In genomic region chr1:30162565-30162964, GRCh38 we compare ENCODE assay signal across 34 cellular contexts.
"Had no signal": no experiment of that assay in that cellular context is flagged by ENCODE, and none has a peak within 500 bp of the region (broad histone marks: within the 10 kb centered on the region; RNA-seq: fewer than 3 reads in every experiment).

No MANE protein-coding gene starts in this region.

- H3K4me3 ChIP-seq: adrenal gland, body of pancreas, breast epithelium had no signal

- H3K9me3 ChIP-seq: adrenal gland, body of pancreas, breast epithelium had no signal

- DNase-seq: activated B cell treated with CpG ODN at 0.5 μM for 24 hours; activated CD4-positive, alpha-beta memory T cell treated with anti-CD3 and anti-CD28 coated beads for 36 hours; activated CD4-positive, alpha-beta T cell treated with anti-CD3 and anti-CD28 coated beads for 4 hours; activated CD4-positive, alpha-beta T cell treated with anti-CD3 and anti-CD28 coated beads, Interleukin-2, amount 10 ng/mL, durations not matched to agents 24 days and 14 days; activated CD4-positive, alpha-beta T cell treated with anti-CD3 and anti-CD28 coated beads, Interleukin-2, amount 50 U/mL, for 1 hour; activated CD4-positive, alpha-beta T cell treated with anti-CD3 and anti-CD28 coated beads, Interleukin-2, amount 50 U/mL, for 4 hours; activated CD4-positive, CD25-positive, alpha-beta regulatory T cell treated with anti-CD3 and anti-CD28 coated beads, Interleukin-2, amount 50 U/mL, for 72 hours; activated CD8-positive, alpha-beta memory T cell treated with anti-CD3 and anti-CD28 coated beads, Interleukin-2, amount 50 U/mL, for 4 hours; activated CD8-positive, alpha-beta T cell treated with anti-CD3 and anti-CD28 coated beads for 36 hours; activated effector memory CD4-positive, alpha-beta T cell treated with anti-CD3 and anti-CD28 coated beads, Interleukin-2, amount 50 U/mL, for 16 hours; activated gamma-delta T cell treated with Interleukin-2 at 50 U/mL for 16 hours; activated naive CD4-positive, alpha-beta T cell; activated naive CD4-positive, alpha-beta T cell treated with anti-CD3 and anti-CD28 coated beads for 36 hours; activated naive CD4-positive, alpha-beta T cell treated with anti-CD3 and anti-CD28 coated beads, Interleukin-2, amount 50 U/mL, for 16 hours; activated naive CD8-positive, alpha-beta T cell treated with anti-CD3 and anti-CD28 coated beads for 36 hours; activated T-cell treated with anti-CD3 and anti-CD28 coated beads for 4 hours; activated T-cell treated with anti-CD3 and anti-CD28 coated beads, Interleukin-2, amount 50 U/mL, for 1 hour; activated T-cell treated with anti-CD3 and anti-CD28 coated beads, Interleukin-2, amount 50 U/mL, for 4 hours; activated T-cell treated with anti-CD3 and anti-CD28 coated beads, Interleukin-2, amount 50 U/mL, for 72 hours; adrenal gland; amniotic stem cell; aorta; body of pancreas; brain microvascular endothelial cell; central memory CD4-positive, alpha-beta T cell; T-helper 1 cell; T-helper 2 cell; T-helper 9 cell had no signal

- FAIRE-seq: astrocyte, TTC549 had no signal

- H3K36me3 ChIP-seq: adrenal gland, brain microvascular endothelial cell, breast epithelium had no signal

- ATAC-seq: activated CD8-positive, alpha-beta T cell treated with anti-CD3 and anti-CD28 coated beads for 36 hours; activated naive CD4-positive, alpha-beta T cell treated with anti-CD3 and anti-CD28 coated beads, Interleukin-2, amount 50 U/mL, for 72 hours; activated T-cell treated with anti-CD3 and anti-CD28 coated beads, Interleukin-2, amount 50 U/mL, for 4 hours; activated T-cell treated with anti-CD3 and anti-CD28 coated beads, Interleukin-2, amount 50 U/mL, for 72 hours; activated T-helper 17 cell treated with anti-CD3 and anti-CD28 coated beads, Interleukin-2, amount 50 U/mL, for 72 hours; body of pancreas had no signal

- H3K27ac ChIP-seq: adrenal gland, body of pancreas, brain microvascular endothelial cell, breast epithelium, VCaP had no signal

- H3K27me3 ChIP-seq: adrenal gland, body of pancreas, brain microvascular endothelial cell, breast epithelium had no signal

- H3K4me1 ChIP-seq: adrenal gland, body of pancreas, breast epithelium had no signal
